Comparison of ENCODE assay signal across 1 cellular context in genomic region chr18:3665187-3665586, GRCh38.
TF ChIP-seq lines count a peak whose summit lies in the region.

No MANE protein-coding gene starts in this region.

TF ChIP-seq in K562, 482 proteins besides CTCF, POLR2A, EP300 and RAD21 (continued from another document):
- no peak for TF ChIP-seq ZBTB40 (IDR thresholded peaks at IDR 0.05)
- TF ChIP-seq ZBTB40 (CRISPR knock-in tag; IDR thresholded peaks at IDR 0.05), result no peak
- TF ChIP-seq SOX6 (IDR thresholded peaks at IDR 0.05), result no peak
- no peak for TF ChIP-seq CCAR2 (IDR thresholded peaks at IDR 0.05; ENCODE audit: low read depth, low read length)
- TF ChIP-seq ZNF197 (CRISPR knock-in tag; IDR thresholded peaks at IDR 0.05; ENCODE audit: low read depth), result no peak
- 0 out of 2 replicates have a peak, but pooled peaks have one; percentile 0 for TF ChIP-seq ARID3A (IDR thresholded peaks at IDR 0.05; ENCODE audit: borderline replicate concordance, low read depth, low read length)
- TF ChIP-seq KHSRP (IDR thresholded peaks at IDR 0.05), result 0 out of 2 replicates have a peak, but pooled peaks have one; percentile 15
- TF ChIP-seq POLR3A (IDR thresholded peaks at IDR 0.05; ENCODE audit: borderline replicate concordance, extremely low read depth, insufficient read depth, insufficient read length), result no peak
- TF ChIP-seq, protein P1, sequence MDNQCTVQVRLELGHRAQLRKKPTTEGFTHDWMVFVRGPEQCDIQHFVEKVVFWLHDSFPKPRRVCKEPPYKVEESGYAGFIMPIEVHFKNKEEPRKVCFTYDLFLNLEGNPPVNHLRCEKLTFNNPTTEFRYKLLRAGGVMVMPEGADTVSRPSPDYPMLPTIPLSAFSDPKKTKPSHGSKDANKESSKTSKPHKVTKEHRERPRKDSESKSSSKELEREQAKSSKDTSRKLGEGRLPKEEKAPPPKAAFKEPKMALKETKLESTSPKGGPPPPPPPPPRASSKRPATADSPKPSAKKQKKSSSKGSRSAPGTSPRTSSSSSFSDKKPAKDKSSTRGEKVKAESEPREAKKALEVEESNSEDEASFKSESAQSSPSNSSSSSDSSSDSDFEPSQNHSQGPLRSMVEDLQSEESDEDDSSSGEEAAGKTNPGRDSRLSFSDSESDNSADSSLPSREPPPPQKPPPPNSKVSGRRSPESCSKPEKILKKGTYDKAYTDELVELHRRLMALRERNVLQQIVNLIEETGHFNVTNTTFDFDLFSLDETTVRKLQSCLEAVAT (IDR thresholded peaks at IDR 0.05), result peak in 1 of 2 experiments; percentile 7; a peak in 2 of 4 replicates
- peak; percentile 65; the same call in 1 of the 2 replicates for TF ChIP-seq ZNF311 (CRISPR knock-in tag; IDR thresholded peaks at IDR 0.05)
- 0 out of 2 replicates have a peak, but pooled peaks have one; percentile 3 for TF ChIP-seq PATZ1 (CRISPR knock-in tag; IDR thresholded peaks at IDR 0.05; ENCODE audit: borderline replicate concordance)
- no peak for TF ChIP-seq ERF (CRISPR knock-in tag; IDR thresholded peaks at IDR 0.05)
- no peak for TF ChIP-seq ZKSCAN8 (CRISPR knock-in tag; IDR thresholded peaks at IDR 0.05)
- peak; percentile 11; the same call in 1 of the 2 replicates for TF ChIP-seq BACH1 (tag; IDR thresholded peaks at IDR 0.05)
- 0 out of 4 replicates have a peak, but pooled peaks of 1 of the 2 experiments have one; percentile 52 for TF ChIP-seq CSDE1 (IDR thresholded peaks at IDR 0.05)
- TF ChIP-seq ZNF699 (CRISPR knock-in tag; IDR thresholded peaks at IDR 0.05; ENCODE audit: insufficient replicate concordance), result no peak
- TF ChIP-seq CBX3 (IDR thresholded peaks at IDR 0.05; ENCODE audit: borderline replicate concordance in 1 of 2, low read length in 2 of 2), result no peak
- TF ChIP-seq NKRF (IDR thresholded peaks at IDR 0.05; ENCODE audit: borderline replicate concordance), result 0 out of 2 replicates have a peak, but pooled peaks have one; percentile 1
- TF ChIP-seq GTF2E2 (tag; IDR thresholded peaks at IDR 0.05), result peak; percentile 68; the same call in 1 of the 2 replicates
- TF ChIP-seq AFF4 (CRISPR knock-in tag; IDR thresholded peaks at IDR 0.05), result 0 out of 2 replicates have a peak, but pooled peaks have one; percentile 48
- TF ChIP-seq HOXB6 (CRISPR knock-in tag; IDR thresholded peaks at IDR 0.05; ENCODE audit: borderline replicate concordance), result no peak
